Comparison of ENCODE assay signal across 9 cellular contexts in genomic region chr6:97705568-97705967, GRCh38.
DNase-seq lines count a peak whose midpoint lies in the region; ATAC-seq and TF ChIP-seq lines count a peak whose summit lies in the region.
"Had no signal": no experiment of that assay in that cellular context is flagged by ENCODE, and none has a peak within 500 bp of the region (broad histone marks: within the 10 kb centered on the region; RNA-seq: fewer than 3 reads in every experiment).

No MANE protein-coding gene starts in this region.

- H3K4me3 ChIP-seq in liver (ENCODE audit: low read depth in 1 of 3, low read length in 3 of 3), result no peak overlapping the region
- H3K4me3 ChIP-seq: Peyer's patch had no signal

- no peak overlapping the region for H3K27ac ChIP-seq in liver (ENCODE audit: low read depth in 1 of 2, low read length in 2 of 2)
- H3K27ac ChIP-seq: Peyer's patch had no signal

- no peaks in the 10 kb centered on the region for H3K9me3 ChIP-seq in liver (ENCODE audit: control insufficient read depth in 4 of 4, low read length in 3 of 4)
- H3K9me3 ChIP-seq: Peyer's patch had no signal

- no peak overlapping the region for H3K9ac ChIP-seq in liver (ENCODE audit: low read depth in 1 of 2, low read length in 2 of 2)

- H3K4me3 Mint-ChIP-seq in WTC11, result no peak overlapping the region
- H3K4me3 Mint-ChIP-seq in stimulated activated naive CD8-positive, alpha-beta T cell treated with anti-CD3 and anti-CD28 coated beads, Interleukin-15, amount 100 ng/mL, for 72 hours, result no peak overlapping the region

- H3K36me3 Mint-ChIP-seq in WTC11, result no peaks in the 10 kb centered on the region

- H3K27me3 ChIP-seq in liver (ENCODE audit: control insufficient read depth in 4 of 4, insufficient read depth in 4 of 4, low read length in 3 of 4), result peaks cover 0 to 3% (median 0%) of the 10 kb centered on the region in 4 donors
- H3K27me3 ChIP-seq: Peyer's patch had no signal

- H3K27ac Mint-ChIP-seq in WTC11, result peak overlapping the region; percentile 7; the same call in 1 of the 2 replicates
- no peak overlapping the region for H3K27ac Mint-ChIP-seq in stimulated activated naive CD8-positive, alpha-beta T cell treated with anti-CD3 and anti-CD28 coated beads, Interleukin-15, amount 100 ng/mL, for 72 hours

- CTCF ChIA-PET in WTC11 (lab: Charles Lee), result interaction anchor here (0.7 to 1.1 kb wide), 3 partner anchors 21 to 1120 kb away, joined by 3 to 11 read pairs (median 7); no protein-coding TSS in a partner anchor

- H3K4me1 ChIP-seq in liver (ENCODE audit: control insufficient read depth in 4 of 4, insufficient read depth in 4 of 4, low read length in 3 of 4), result no peaks in the 10 kb centered on the region
- H3K4me1 ChIP-seq: Peyer's patch had no signal

- peaks cover 25% of the 10 kb centered on the region for H3K4me1 Mint-ChIP-seq in WTC11
- H3K4me1 Mint-ChIP-seq in stimulated activated naive CD8-positive, alpha-beta T cell treated with anti-CD3 and anti-CD28 coated beads, Interleukin-15, amount 100 ng/mL, for 72 hours, result no peaks in the 10 kb centered on the region

- no peaks in the 10 kb centered on the region for H3K9me3 Mint-ChIP-seq in WTC11
- no peaks in the 10 kb centered on the region for H3K9me3 Mint-ChIP-seq in stimulated activated naive CD8-positive, alpha-beta T cell treated with anti-CD3 and anti-CD28 coated beads, Interleukin-15, amount 100 ng/mL, for 72 hours

- POLR2A ChIA-PET in WTC11 (lab: Charles Lee), result no interaction called here

- no peaks in the 10 kb centered on the region for H3K36me3 ChIP-seq in liver (ENCODE audit: control insufficient read depth in 4 of 4, insufficient read depth in 3 of 4, low read depth in 1 of 4, low read length in 3 of 4)
- H3K36me3 ChIP-seq: Peyer's patch had no signal

- TF ChIP-seq RAD21 in liver (IDR thresholded peaks at IDR 0.05), result peak; percentile 47 to 55

- no peaks in the 10 kb centered on the region for H3K27me3 Mint-ChIP-seq in WTC11 (ENCODE audit: low read depth)
- no peaks in the 10 kb centered on the region for H3K27me3 Mint-ChIP-seq in stimulated activated naive CD8-positive, alpha-beta T cell treated with anti-CD3 and anti-CD28 coated beads, Interleukin-15, amount 100 ng/mL, for 72 hours

- DNase-seq in ELF-1 (ENCODE audit: low read depth, low spot score) (peak; percentile 50), HT1080 (ENCODE audit: low read depth) (peak; percentile 11), WTC11 (ENCODE audit: low spot score) (peak; percentile 25)
- no peak for DNase-seq in activated CD4-positive, alpha-beta T cell treated with anti-CD3 and anti-CD28 coated beads, Interleukin-2, amount 50 U/mL, for 1 hour
- DNase-seq in stimulated activated naive CD8-positive, alpha-beta T cell treated with anti-CD3 and anti-CD28 coated beads, Interleukin-15, amount 100 ng/mL, for 72 hours, result no peak
- DNase-seq: Peyer's patch had no signal

- TF ChIP-seq CTCF in WTC11 (IDR thresholded peaks at IDR 0.05), result peak; percentile 55; the same call in 1 of the 2 replicates
- TF ChIP-seq CTCF in liver (IDR thresholded peaks at IDR 0.05; ENCODE audit: low read depth, low read length, missing input control), result no peak

- 20% methylated on average over 2 of the region's 2 CpGs for WGBS in liver

- ATAC-seq in WTC11 (peak; percentile 93), HG02870 (IDR thresholded peaks at IDR 0.05; ENCODE audit: unreplicated experiment) (no peak), HG02798 (IDR thresholded peaks at IDR 0.05; ENCODE audit: poor library complexity, unreplicated experiment) (no peak)
- no peak for ATAC-seq in stimulated activated naive CD8-positive, alpha-beta T cell treated with anti-CD3 and anti-CD28 coated beads, Interleukin-15, amount 100 ng/mL, for 72 hours

TF ChIP-seq in WTC11, 78 proteins besides CTCF, POLR2A, EP300 and RAD21 (continues in another document):
- no peak for TF ChIP-seq IRF1 (CRISPR knock-in tag; IDR thresholded peaks at IDR 0.05)
- no peak for TF ChIP-seq E2F4 (CRISPR knock-in tag; IDR thresholded peaks at IDR 0.05; ENCODE audit: borderline replicate concordance, low read depth)
- no peak for TF ChIP-seq ZNF121 (CRISPR knock-in tag; IDR thresholded peaks at IDR 0.05)
- no peak for TF ChIP-seq FOXP4 (CRISPR knock-in tag; IDR thresholded peaks at IDR 0.05)
- TF ChIP-seq SMAD3 (CRISPR knock-in tag; IDR thresholded peaks at IDR 0.05; ENCODE audit: borderline replicate concordance), result no peak

TF ChIP-seq in liver, 16 proteins besides CTCF, POLR2A, EP300 and RAD21:
- TF ChIP-seq HNF4A (conservative IDR thresholded peaks at IDR 0.05) (no peak), RXRA (IDR thresholded peaks at IDR 0.05) (no peak), SP1 (IDR thresholded peaks at IDR 0.05) (no peak), ZBTB33 (IDR thresholded peaks at IDR 0.05) (no peak), REST (IDR thresholded peaks at IDR 0.05) (no peak), ATF3 (IDR thresholded peaks at IDR 0.05) (no peak), HNF4G (IDR thresholded peaks at IDR 0.05) (no peak), NR2F2 (IDR thresholded peaks at IDR 0.05) (no peak)
TF ChIP-seq in liver: peak in this region for 0.

Comparison
In these comparisons a context has a peak if more than half of its experiments do, and no peak if none do; other contexts are left out.
1. DNase-seq: peak in ELF-1 (single experiment), HT1080 (single experiment) and WTC11 (single experiment); none in activated CD4-positive, alpha-beta T cell treated with anti-CD3 and anti-CD28 coated beads, Interleukin-2, amount 50 U/mL, for 1 hour (single experiment) and stimulated activated naive CD8-positive, alpha-beta T cell treated with anti-CD3 and anti-CD28 coated beads, Interleukin-15, amount 100 ng/mL, for 72 hours (0 of 2).